8 cellular contexts compared by ENCODE assay signal in genomic region chr17:77609553-77610517, GRCh38.
DNase-seq lines count a peak whose midpoint lies in the region; ATAC-seq and TF ChIP-seq lines count a peak whose summit lies in the region.

No MANE protein-coding gene starts in this region.

- H3K27me3 ChIP-seq in CD4-positive, CD25-positive, alpha-beta regulatory T cell (ENCODE audit: control insufficient read depth, insufficient read depth, low read length): no peaks in the 10 kb centered on the region
- H3K27me3 ChIP-seq in osteoblast (ENCODE audit: insufficient read depth, low read length): peaks cover 16% of the 10 kb centered on the region
- no peaks in the 10 kb centered on the region for H3K27me3 ChIP-seq in uterus

- H3K9me3 ChIP-seq in CD4-positive, CD25-positive, alpha-beta regulatory T cell (ENCODE audit: control insufficient read depth in 2 of 2, low read length in 2 of 2): no peaks in the 10 kb centered on the region
- H3K9me3 ChIP-seq in osteoblast (ENCODE audit: low read depth, low read length) (no peaks in the 10 kb centered on the region), uterus (no peaks in the 10 kb centered on the region)

- TF ChIP-seq POLR2A in uterus (IDR thresholded peaks at IDR 0.05) (no peak), GM18505 (IDR thresholded peaks at IDR 0.05; ENCODE audit: borderline replicate concordance, extremely low read depth, insufficient read depth, insufficient read length) (no peak)

- H3K9me3 Mint-ChIP-seq in CD4-positive, CD25-positive, alpha-beta regulatory T cell: peaks cover 0 to 2% (median 0%) of the 10 kb centered on the region in 7 donors
- no peaks in the 10 kb centered on the region for H3K9me3 Mint-ChIP-seq in activated naive CD8-positive, alpha-beta T cell (ENCODE audit: low read depth)

- peak overlapping the region; percentile 8 for H2AFZ ChIP-seq in osteoblast (ENCODE audit: low read length)

- peak; percentile 91 to 96 for ATAC-seq in CD4-positive, CD25-positive, alpha-beta regulatory T cell (ENCODE audit: low read depth in 2 of 2)
- ATAC-seq in HG02759 (IDR thresholded peaks at IDR 0.05; ENCODE audit: unreplicated experiment) (no peak), GM18505 (IDR thresholded peaks at IDR 0.05; ENCODE audit: unreplicated experiment) (no peak)

- intact Hi-C loops in uterus (cut with DNase I; ENCODE audit: low total_unique reads): no loop called here

- no peaks in the 10 kb centered on the region for H3K79me2 ChIP-seq in osteoblast (ENCODE audit: insufficient read depth, low read length)

- no peaks in the 10 kb centered on the region for H3K36me3 ChIP-seq in CD4-positive, CD25-positive, alpha-beta regulatory T cell (ENCODE audit: control insufficient read depth, insufficient read depth, low read length)
- H3K36me3 ChIP-seq in osteoblast (ENCODE audit: insufficient read depth, low read length): no peaks in the 10 kb centered on the region
- no peaks in the 10 kb centered on the region for H3K36me3 ChIP-seq in uterus

- H3K4me3 ChIP-seq in CD4-positive, CD25-positive, alpha-beta regulatory T cell (ENCODE audit: low read depth, low read length): peak overlapping the region; percentile 74
- peak overlapping the region; percentile 4 for H3K4me3 ChIP-seq in osteoblast (ENCODE audit: insufficient read depth, low read length)
- H3K4me3 ChIP-seq in uterus: peak overlapping the region in 1 of 2 donors; percentile 5

- peaks cover 8% of the 10 kb centered on the region for H3K27me3 Mint-ChIP-seq in CD4-positive, CD25-positive, alpha-beta regulatory T cell
- H3K27me3 Mint-ChIP-seq in activated naive CD8-positive, alpha-beta T cell: no peaks in the 10 kb centered on the region

- peak overlapping the region; percentile 3 for H3K4me2 ChIP-seq in osteoblast (ENCODE audit: insufficient read depth, low read length)

- peak overlapping the region; percentile 87 to 95 (median 94) for H3K27ac Mint-ChIP-seq in CD4-positive, CD25-positive, alpha-beta regulatory T cell
- peak overlapping the region; percentile 96 for H3K27ac Mint-ChIP-seq in activated naive CD8-positive, alpha-beta T cell

- H4K20me1 ChIP-seq in osteoblast (ENCODE audit: insufficient read depth, low read length): no peaks in the 10 kb centered on the region

- H3K4me1 Mint-ChIP-seq in CD4-positive, CD25-positive, alpha-beta regulatory T cell: peaks cover 7 to 31% (median 14%) of the 10 kb centered on the region in 4 donors
- H3K4me1 Mint-ChIP-seq in activated naive CD8-positive, alpha-beta T cell (ENCODE audit: low read depth): peaks cover 29% of the 10 kb centered on the region

- H3K4me1 ChIP-seq in CD4-positive, CD25-positive, alpha-beta regulatory T cell (ENCODE audit: control insufficient read depth, insufficient read depth, low read length, poor library complexity, severe bottlenecking): peaks cover 11% of the 10 kb centered on the region
- H3K4me1 ChIP-seq in osteoblast (ENCODE audit: insufficient read depth, low read length) (no peaks in the 10 kb centered on the region), uterus (peaks cover 0 to 7% of the 10 kb centered on the region in 2 donors)

- peak; percentile 36 to 91 (median 72) for DNase-seq in CD4-positive, CD25-positive, alpha-beta regulatory T cell
- DNase-seq in RPMI8226 (peak; percentile 67), osteoblast (ENCODE audit: insufficient read length, low spot score, missing footprints) (no peak), uterus (peak; percentile 66 to 68), HuH-7.5 (ENCODE audit: low spot score) (no peak)

- H3K4me3 Mint-ChIP-seq in CD4-positive, CD25-positive, alpha-beta regulatory T cell: peak overlapping the region; percentile 70 to 91 (median 88)
- H3K4me3 Mint-ChIP-seq in activated naive CD8-positive, alpha-beta T cell: peak overlapping the region; percentile 78

- H3K36me3 Mint-ChIP-seq in CD4-positive, CD25-positive, alpha-beta regulatory T cell: peaks cover 3% of the 10 kb centered on the region
- no peaks in the 10 kb centered on the region for H3K36me3 Mint-ChIP-seq in activated naive CD8-positive, alpha-beta T cell

- peak overlapping the region; percentile 51 for H3K27ac ChIP-seq in CD4-positive, CD25-positive, alpha-beta regulatory T cell (ENCODE audit: insufficient read depth, low read length, poor library complexity, severe bottlenecking)
- H3K27ac ChIP-seq in osteoblast (ENCODE audit: low read depth, low read length): no peak overlapping the region
- peak overlapping the region; percentile 77 to 79 for H3K27ac ChIP-seq in uterus

- no peak for TF ChIP-seq CTCF in osteoblast (IDR thresholded peaks at IDR 0.05; ENCODE audit: extremely low read depth, low read depth, low read length)
- no peak for TF ChIP-seq CTCF in uterus (IDR thresholded peaks at IDR 0.05)

Comparison
In these comparisons a context has a peak if more than half of its experiments do, and no peak if none do; other contexts are left out.
1. ATAC-seq: peak in CD4-positive, CD25-positive, alpha-beta regulatory T cell (2 of 2); none in HG02759 (single experiment) and GM18505 (single experiment).
2. DNase-seq: peak in CD4-positive, CD25-positive, alpha-beta regulatory T cell (3 of 3), RPMI8226 (single experiment) and uterus (2 of 2); none in osteoblast (single experiment) and HuH-7.5 (single experiment).